In the genomic region with DNA sequence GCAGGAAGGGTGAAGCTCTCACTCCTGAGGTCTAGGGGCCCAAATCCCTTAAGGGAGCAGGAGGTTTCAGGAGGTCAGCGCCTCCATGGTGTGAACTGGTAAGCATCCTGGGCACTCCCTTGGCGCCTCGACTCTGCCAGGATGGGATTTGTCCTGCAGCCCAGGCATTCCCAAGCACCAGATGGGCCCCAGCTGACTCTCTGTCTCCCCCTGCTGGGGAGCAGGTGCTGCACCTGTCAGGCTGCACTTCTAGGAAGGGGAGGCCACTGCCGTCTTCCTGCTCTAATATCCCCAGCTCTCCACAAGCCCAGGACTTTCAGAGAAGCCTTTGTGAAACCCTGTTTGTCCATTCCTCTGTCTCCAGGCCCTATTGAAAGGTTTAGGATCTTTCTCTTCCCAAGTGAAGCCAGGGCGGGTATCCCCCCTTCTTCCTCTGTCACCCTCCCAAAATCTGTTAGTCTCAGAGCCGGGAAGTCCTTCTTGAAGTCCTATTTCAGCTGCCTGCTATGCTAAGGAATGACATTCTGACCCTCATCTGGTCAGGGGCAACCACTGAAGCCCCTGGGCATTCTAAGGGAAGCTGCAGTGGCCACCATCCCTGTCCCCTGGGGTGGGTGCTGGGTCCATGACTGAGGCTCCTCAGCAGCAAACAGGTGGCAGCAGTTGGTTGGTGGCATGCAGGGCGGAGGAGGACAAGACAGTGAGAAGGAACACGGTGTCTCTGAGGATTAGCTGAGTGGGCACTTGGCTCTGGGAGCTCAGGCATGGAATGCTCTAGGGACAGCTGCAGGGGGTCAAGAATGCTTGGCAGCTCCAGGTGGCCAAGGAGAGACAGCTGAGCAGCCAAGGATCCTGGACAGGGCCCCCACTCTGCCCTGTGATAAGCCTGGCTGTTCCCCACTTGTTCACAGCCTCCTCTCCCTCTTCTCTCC, we compare ENCODE assay signal across 8 cellular contexts. TPM values are rescaled to one million over a fixed set of nuclear protein-coding genes. Genes with fewer than 3 reads are reported as not detected.
DNase-seq lines count a peak whose midpoint lies in the region; ATAC-seq and TF ChIP-seq lines count a peak whose summit lies in the region.

No MANE protein-coding gene starts in this region.

- no peaks in the 10 kb centered on the region for H3K36me3 ChIP-seq in kidney epithelial cell (ENCODE audit: control insufficient read depth, insufficient read depth, low read length)

- H3K36me3 Mint-ChIP-seq in T-helper 2 cell treated with Interferon-gamma antibody and Interleukin-4, amounts not matched to agents 5 μg/mL and 100 μg/mL, for 36 hours (ENCODE audit: low read depth) = no peaks in the 10 kb centered on the region

- ATAC-seq in HG02870 (IDR thresholded peaks at IDR 0.05; ENCODE audit: unreplicated experiment) = no peak

- TF ChIP-seq CTCF in kidney epithelial cell (IDR thresholded peaks at IDR 0.05; ENCODE audit: insufficient read depth, low read length, poor library complexity, severe bottlenecking) = peak; percentile 94

- no peak overlapping the region for H3K27ac ChIP-seq in caudate nucleus (ENCODE audit: low read depth, low read length)

- H3K9me3 Mint-ChIP-seq in T-helper 2 cell treated with Interferon-gamma antibody and Interleukin-4, amounts not matched to agents 5 μg/mL and 100 μg/mL, for 36 hours = no peaks in the 10 kb centered on the region

- H3K27ac Mint-ChIP-seq in T-helper 2 cell treated with Interferon-gamma antibody and Interleukin-4, amounts not matched to agents 5 μg/mL and 100 μg/mL, for 36 hours = no peak overlapping the region

- no peak overlapping the region for H3K4me3 ChIP-seq in kidney epithelial cell (ENCODE audit: low read depth, low read length)

- no peaks in the 10 kb centered on the region for H3K27me3 ChIP-seq in kidney epithelial cell (ENCODE audit: control insufficient read depth, insufficient read depth, low read length)

- no peaks in the 10 kb centered on the region for H3K27me3 Mint-ChIP-seq in T-helper 2 cell treated with Interferon-gamma antibody and Interleukin-4, amounts not matched to agents 5 μg/mL and 100 μg/mL, for 36 hours (ENCODE audit: low read depth)

- no peaks in the 10 kb centered on the region for H3K4me1 Mint-ChIP-seq in T-helper 2 cell treated with Interferon-gamma antibody and Interleukin-4, amounts not matched to agents 5 μg/mL and 100 μg/mL, for 36 hours (ENCODE audit: low read depth)

- DNase-seq in NCI-H187 (lab: John Stamatoyannopoulos, UW) (peak; percentile 34 to 58), NCI-H187 treated with DMSO at 0.1 percent for 48 hours (lab: John Stamatoyannopoulos, UW) (no peak), LoVo (ENCODE audit: low spot score) (peak; percentile 44), caudate nucleus (lab: John Stamatoyannopoulos, UW) (peak in 51 of 61 donors; percentile 11 to 78 (median 48)), kidney epithelial cell (ENCODE audit: low read depth) (no peak)
- peak; percentile 13 for DNase-seq in T-helper 2 cell treated with Interferon-gamma antibody and Interleukin-4, amounts not matched to agents 5 μg/mL and 100 μg/mL, for 36 hours (ENCODE audit: low spot score)
- peak; percentile 14 to 53 (median 15) for DNase-seq in stimulated activated CD4-positive, alpha-beta T cell treated with anti-CD3 and anti-CD28 coated beads, TNF-alpha, amount 100 ng/mL, for 48 hours (ENCODE audit: low read depth in 3 of 3)

- no peak overlapping the region for H3K4me3 Mint-ChIP-seq in T-helper 2 cell treated with Interferon-gamma antibody and Interleukin-4, amounts not matched to agents 5 μg/mL and 100 μg/mL, for 36 hours

RNA-seq across cellular contexts. Expression of a gene that starts 3.2 kb away (rescaled TPM):
- not detected in 2 replicates for total RNA-seq in kidney epithelial cell

RNA-seq across cellular contexts. Expression of a gene that starts 14.1 kb away (rescaled TPM):
- total RNA-seq in kidney epithelial cell = 1.5 and 2.1 TPM in 2 replicates

RNA-seq across cellular contexts. Expression of a gene that starts 44.9 kb away (rescaled TPM):
- 5.6 and 7.0 TPM in 2 replicates for total RNA-seq in kidney epithelial cell

RNA-seq across cellular contexts. Expression of a gene that starts 57.0 kb away (rescaled TPM):
- not detected in 2 replicates for total RNA-seq in kidney epithelial cell

Comparison
In these comparisons a context has a peak if more than half of its experiments do, and no peak if none do; other contexts are left out.
1. DNase-seq: peak in NCI-H187 (2 of 2), LoVo (single experiment), T-helper 2 cell treated with Interferon-gamma antibody and Interleukin-4, amounts not matched to agents 5 μg/mL and 100 μg/mL, for 36 hours (single experiment), caudate nucleus (51 of 61) and stimulated activated CD4-positive, alpha-beta T cell treated with anti-CD3 and anti-CD28 coated beads, TNF-alpha, amount 100 ng/mL, for 48 hours (3 of 3); none in NCI-H187 treated with DMSO at 0.1 percent for 48 hours (single experiment) and kidney epithelial cell (single experiment).